Comparison of ENCODE assay signal across 1 cellular context in genomic region chr16:48156790-48157209, GRCh38.
A peak's percentile ranks its signal among the peaks of the same experiment; 100 is the strongest.
TF ChIP-seq lines count a peak whose summit lies in the region.

No MANE protein-coding gene starts in this region.

TF ChIP-seq in HepG2, 621 proteins besides CTCF, POLR2A, EP300 and RAD21 (continued from another document and continues in another):
- TF ChIP-seq ZNF143 (CRISPR knock-in tag; IDR thresholded peaks at IDR 0.05) (no peak), PTBP1 (IDR thresholded peaks at IDR 0.05; ENCODE audit: low read depth, low read length, poor library complexity, severe bottlenecking) (no peak), RARA (CRISPR knock-in tag; IDR thresholded peaks at IDR 0.05) (no peak), ZNF12 (CRISPR knock-in tag; IDR thresholded peaks at IDR 0.05) (no peak), NFKB2 (CRISPR knock-in tag; IDR thresholded peaks at IDR 0.05; ENCODE audit: borderline replicate concordance) (peak; percentile 40; the same call in 1 of the 2 replicates), HBP1 (CRISPR knock-in tag; IDR thresholded peaks at IDR 0.05; ENCODE audit: low read depth) (no peak), FOXO1 (CRISPR knock-in tag; IDR thresholded peaks at IDR 0.05) (no peak), TSC22D2 (CRISPR knock-in tag; IDR thresholded peaks at IDR 0.05; ENCODE audit: borderline replicate concordance) (peak; percentile 56; the same call in 1 of the 2 replicates), HNRNPLL (IDR thresholded peaks at IDR 0.05; ENCODE audit: low read depth, low read length, poor library complexity, severe bottlenecking) (peak; percentile 26), ZSCAN29 (CRISPR knock-in tag; conservative IDR thresholded peaks at IDR 0.05) (no peak), TAF1 (CRISPR knock-in tag; IDR thresholded peaks at IDR 0.05) (no peak), SP1 (IDR thresholded peaks at IDR 0.05) (no peak), SP1 (CRISPR knock-in tag; IDR thresholded peaks at IDR 0.05) (no peak), ZNF773 (CRISPR knock-in tag; IDR thresholded peaks at IDR 0.05; ENCODE audit: borderline replicate concordance) (no peak), POLR2AphosphoS2 (IDR thresholded peaks at IDR 0.05; ENCODE audit: low read depth, low read length) (no peak), ZFP36 (IDR thresholded peaks at IDR 0.05; ENCODE audit: borderline replicate concordance, low read depth, low read length, partially characterized antibody) (peak; percentile 41), ZNF562 (CRISPR knock-in tag; IDR thresholded peaks at IDR 0.05; ENCODE audit: borderline replicate concordance) (no peak), SIX1 (CRISPR knock-in tag; IDR thresholded peaks at IDR 0.05; ENCODE audit: borderline replicate concordance) (no peak), CCAR2 (optimal IDR thresholded peaks at IDR 0.05; ENCODE audit: low read depth, low read length) (no peak), XRCC5 (optimal IDR thresholded peaks at IDR 0.05; ENCODE audit: low read length) (peak; percentile 85), NCOA2 (CRISPR knock-in tag; IDR thresholded peaks at IDR 0.05) (0 out of 2 replicates have a peak, but pooled peaks have one; percentile 22), ARNT (IDR thresholded peaks at IDR 0.05) (no peak), MED1 (CRISPR knock-in tag; IDR thresholded peaks at IDR 0.05) (no peak), ARID2 (CRISPR knock-in tag; IDR thresholded peaks at IDR 0.05; ENCODE audit: borderline replicate concordance) (no peak), ZNF207 (IDR thresholded peaks at IDR 0.05; ENCODE audit: borderline replicate concordance) (no peak), ZFY (CRISPR knock-in tag; IDR thresholded peaks at IDR 0.05) (0 out of 2 replicates have a peak, but pooled peaks have one; percentile 21), MLLT10 (CRISPR knock-in tag; IDR thresholded peaks at IDR 0.05) (no peak), MIXL1 (CRISPR knock-in tag; IDR thresholded peaks at IDR 0.05) (no peak), ZNF614 (CRISPR knock-in tag; IDR thresholded peaks at IDR 0.05; ENCODE audit: borderline replicate concordance) (no peak), ZNF296 (CRISPR knock-in tag; conservative IDR thresholded peaks at IDR 0.05) (no peak), RXRA (CRISPR knock-in tag; IDR thresholded peaks at IDR 0.05) (no peak), XBP1 (CRISPR knock-in tag; IDR thresholded peaks at IDR 0.05) (no peak), ZNF615 (CRISPR knock-in tag; IDR thresholded peaks at IDR 0.05; ENCODE audit: borderline replicate concordance) (no peak), NFE2L2 (IDR thresholded peaks at IDR 0.05; ENCODE audit: low read length) (no peak), SSRP1 (CRISPR knock-in tag; IDR thresholded peaks at IDR 0.05) (no peak), TP53 (CRISPR knock-in tag; conservative IDR thresholded peaks at IDR 0.05) (no peak), ZNF451 (CRISPR knock-in tag; IDR thresholded peaks at IDR 0.05) (no peak), YEATS4 (CRISPR knock-in tag; IDR thresholded peaks at IDR 0.05; ENCODE audit: borderline replicate concordance) (no peak), ATF3 (CRISPR knock-in tag; IDR thresholded peaks at IDR 0.05) (no peak), MTF2 (CRISPR knock-in tag; IDR thresholded peaks at IDR 0.05; ENCODE audit: borderline replicate concordance) (0 out of 2 replicates have a peak, but pooled peaks have one; percentile 63), ZNF567 (CRISPR knock-in tag; IDR thresholded peaks at IDR 0.05; ENCODE audit: borderline replicate concordance) (no peak), CHCHD3 (CRISPR knock-in tag; IDR thresholded peaks at IDR 0.05) (no peak), PREB (CRISPR knock-in tag; IDR thresholded peaks at IDR 0.05) (no peak), HNRNPUL1 (IDR thresholded peaks at IDR 0.05; ENCODE audit: low read depth, low read length) (no peak), ZNF10 (CRISPR knock-in tag; IDR thresholded peaks at IDR 0.05; ENCODE audit: borderline replicate concordance, low read depth) (no peak), RORA (CRISPR knock-in tag; IDR thresholded peaks at IDR 0.05) (no peak), NPAS2 (CRISPR knock-in tag; IDR thresholded peaks at IDR 0.05; ENCODE audit: borderline replicate concordance) (no peak), PRDM15 (CRISPR knock-in tag; IDR thresholded peaks at IDR 0.05) (no peak)
- TF ChIP-seq, protein P1, sequence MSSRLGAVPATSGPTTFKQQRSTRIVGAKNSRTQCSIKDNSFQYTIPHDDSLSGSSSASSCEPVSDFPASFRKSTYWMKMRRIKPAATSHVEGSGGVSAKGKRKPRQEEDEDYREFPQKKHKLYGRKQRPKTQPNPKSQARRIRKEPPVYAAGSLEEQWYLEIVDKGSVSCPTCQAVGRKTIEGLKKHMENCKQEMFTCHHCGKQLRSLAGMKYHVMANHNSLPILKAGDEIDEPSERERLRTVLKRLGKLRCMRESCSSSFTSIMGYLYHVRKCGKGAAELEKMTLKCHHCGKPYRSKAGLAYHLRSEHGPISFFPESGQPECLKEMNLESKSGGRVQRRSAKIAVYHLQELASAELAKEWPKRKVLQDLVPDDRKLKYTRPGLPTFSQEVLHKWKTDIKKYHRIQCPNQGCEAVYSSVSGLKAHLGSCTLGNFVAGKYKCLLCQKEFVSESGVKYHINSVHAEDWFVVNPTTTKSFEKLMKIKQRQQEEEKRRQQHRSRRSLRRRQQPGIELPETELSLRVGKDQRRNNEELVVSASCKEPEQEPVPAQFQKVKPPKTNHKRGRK (CRISPR knock-in tag; IDR thresholded peaks at IDR 0.05) = no peak
- TF ChIP-seq, protein P2, sequence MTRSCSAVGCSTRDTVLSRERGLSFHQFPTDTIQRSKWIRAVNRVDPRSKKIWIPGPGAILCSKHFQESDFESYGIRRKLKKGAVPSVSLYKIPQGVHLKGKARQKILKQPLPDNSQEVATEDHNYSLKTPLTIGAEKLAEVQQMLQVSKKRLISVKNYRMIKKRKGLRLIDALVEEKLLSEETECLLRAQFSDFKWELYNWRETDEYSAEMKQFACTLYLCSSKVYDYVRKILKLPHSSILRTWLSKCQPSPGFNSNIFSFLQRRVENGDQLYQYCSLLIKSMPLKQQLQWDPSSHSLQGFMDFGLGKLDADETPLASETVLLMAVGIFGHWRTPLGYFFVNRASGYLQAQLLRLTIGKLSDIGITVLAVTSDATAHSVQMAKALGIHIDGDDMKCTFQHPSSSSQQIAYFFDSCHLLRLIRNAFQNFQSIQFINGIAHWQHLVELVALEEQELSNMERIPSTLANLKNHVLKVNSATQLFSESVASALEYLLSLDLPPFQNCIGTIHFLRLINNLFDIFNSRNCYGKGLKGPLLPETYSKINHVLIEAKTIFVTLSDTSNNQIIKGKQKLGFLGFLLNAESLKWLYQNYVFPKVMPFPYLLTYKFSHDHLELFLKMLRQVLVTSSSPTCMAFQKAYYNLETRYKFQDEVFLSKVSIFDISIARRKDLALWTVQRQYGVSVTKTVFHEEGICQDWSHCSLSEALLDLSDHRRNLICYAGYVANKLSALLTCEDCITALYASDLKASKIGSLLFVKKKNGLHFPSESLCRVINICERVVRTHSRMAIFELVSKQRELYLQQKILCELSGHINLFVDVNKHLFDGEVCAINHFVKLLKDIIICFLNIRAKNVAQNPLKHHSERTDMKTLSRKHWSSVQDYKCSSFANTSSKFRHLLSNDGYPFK (CRISPR knock-in tag; IDR thresholded peaks at IDR 0.05; ENCODE audit: borderline replicate concordance) = no peak
- TF ChIP-seq, protein P3, sequence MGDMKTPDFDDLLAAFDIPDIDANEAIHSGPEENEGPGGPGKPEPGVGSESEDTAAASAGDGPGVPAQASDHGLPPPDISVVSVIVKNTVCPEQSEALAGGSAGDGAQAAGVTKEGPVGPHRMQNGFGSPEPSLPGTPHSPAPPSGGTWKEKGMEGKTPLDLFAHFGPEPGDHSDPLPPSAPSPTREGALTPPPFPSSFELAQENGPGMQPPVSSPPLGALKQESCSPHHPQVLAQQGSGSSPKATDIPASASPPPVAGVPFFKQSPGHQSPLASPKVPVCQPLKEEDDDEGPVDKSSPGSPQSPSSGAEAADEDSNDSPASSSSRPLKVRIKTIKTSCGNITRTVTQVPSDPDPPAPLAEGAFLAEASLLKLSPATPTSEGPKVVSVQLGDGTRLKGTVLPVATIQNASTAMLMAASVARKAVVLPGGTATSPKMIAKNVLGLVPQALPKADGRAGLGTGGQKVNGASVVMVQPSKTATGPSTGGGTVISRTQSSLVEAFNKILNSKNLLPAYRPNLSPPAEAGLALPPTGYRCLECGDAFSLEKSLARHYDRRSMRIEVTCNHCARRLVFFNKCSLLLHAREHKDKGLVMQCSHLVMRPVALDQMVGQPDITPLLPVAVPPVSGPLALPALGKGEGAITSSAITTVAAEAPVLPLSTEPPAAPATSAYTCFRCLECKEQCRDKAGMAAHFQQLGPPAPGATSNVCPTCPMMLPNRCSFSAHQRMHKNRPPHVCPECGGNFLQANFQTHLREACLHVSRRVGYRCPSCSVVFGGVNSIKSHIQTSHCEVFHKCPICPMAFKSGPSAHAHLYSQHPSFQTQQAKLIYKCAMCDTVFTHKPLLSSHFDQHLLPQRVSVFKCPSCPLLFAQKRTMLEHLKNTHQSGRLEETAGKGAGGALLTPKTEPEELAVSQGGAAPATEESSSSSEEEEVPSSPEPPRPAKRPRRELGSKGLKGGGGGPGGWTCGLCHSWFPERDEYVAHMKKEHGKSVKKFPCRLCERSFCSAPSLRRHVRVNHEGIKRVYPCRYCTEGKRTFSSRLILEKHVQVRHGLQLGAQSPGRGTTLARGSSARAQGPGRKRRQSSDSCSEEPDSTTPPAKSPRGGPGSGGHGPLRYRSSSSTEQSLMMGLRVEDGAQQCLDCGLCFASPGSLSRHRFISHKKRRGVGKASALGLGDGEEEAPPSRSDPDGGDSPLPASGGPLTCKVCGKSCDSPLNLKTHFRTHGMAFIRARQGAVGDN (CRISPR knock-in tag; IDR thresholded peaks at IDR 0.05) = peak; percentile 70
- TF ChIP-seq, protein P4, sequence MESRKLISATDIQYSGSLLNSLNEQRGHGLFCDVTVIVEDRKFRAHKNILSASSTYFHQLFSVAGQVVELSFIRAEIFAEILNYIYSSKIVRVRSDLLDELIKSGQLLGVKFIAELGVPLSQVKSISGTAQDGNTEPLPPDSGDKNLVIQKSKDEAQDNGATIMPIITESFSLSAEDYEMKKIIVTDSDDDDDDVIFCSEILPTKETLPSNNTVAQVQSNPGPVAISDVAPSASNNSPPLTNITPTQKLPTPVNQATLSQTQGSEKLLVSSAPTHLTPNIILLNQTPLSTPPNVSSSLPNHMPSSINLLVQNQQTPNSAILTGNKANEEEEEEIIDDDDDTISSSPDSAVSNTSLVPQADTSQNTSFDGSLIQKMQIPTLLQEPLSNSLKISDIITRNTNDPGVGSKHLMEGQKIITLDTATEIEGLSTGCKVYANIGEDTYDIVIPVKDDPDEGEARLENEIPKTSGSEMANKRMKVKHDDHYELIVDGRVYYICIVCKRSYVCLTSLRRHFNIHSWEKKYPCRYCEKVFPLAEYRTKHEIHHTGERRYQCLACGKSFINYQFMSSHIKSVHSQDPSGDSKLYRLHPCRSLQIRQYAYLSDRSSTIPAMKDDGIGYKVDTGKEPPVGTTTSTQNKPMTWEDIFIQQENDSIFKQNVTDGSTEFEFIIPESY (CRISPR knock-in tag; IDR thresholded peaks at IDR 0.05) = no peak
